ENCODE assay signal across 8 cellular contexts in the genomic region with DNA sequence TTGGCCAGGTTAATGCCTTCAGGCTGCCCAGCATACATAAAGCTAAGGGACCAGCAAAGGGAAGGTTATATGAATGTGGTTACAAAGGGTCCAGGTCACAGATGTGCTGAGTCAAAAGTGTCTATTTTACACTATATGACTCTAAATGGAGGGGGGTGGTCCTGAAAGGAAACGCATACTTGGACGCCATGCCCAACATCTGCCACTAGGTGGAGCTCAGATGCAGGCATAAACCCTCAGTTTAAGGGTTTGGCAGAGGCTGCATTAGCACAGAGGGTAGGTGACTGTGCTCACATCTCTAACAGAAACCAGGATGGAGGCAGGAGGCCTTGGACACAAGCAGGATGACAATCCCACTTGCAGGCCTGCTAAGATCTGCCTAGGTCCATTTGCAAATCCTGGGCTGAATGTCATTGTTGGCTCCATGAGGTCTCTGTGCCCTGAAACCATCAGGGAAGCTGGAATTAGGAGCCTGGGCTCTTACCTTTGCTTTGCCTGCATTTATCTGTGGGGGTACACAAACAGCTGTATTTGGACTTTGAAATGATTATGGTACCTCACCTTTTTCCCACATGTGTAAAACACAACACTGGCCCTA. TPM values are rescaled to one million over a fixed set of nuclear protein-coding genes. Genes with fewer than 3 reads are reported as not detected.
DNase-seq lines count a peak whose midpoint lies in the region; ATAC-seq lines count a peak whose summit lies in the region.

No MANE protein-coding gene starts in this region.

- POLR2A ChIA-PET in activated CD4-positive, alpha-beta memory T cell treated with anti-CD3 and anti-CD28 coated beads, Interleukin-2, amount 10 ng/mL, durations not matched to agents 7 days and 5 days (lab: Charles Lee), result no interaction called here

- CTCF ChIA-PET in activated CD4-positive, alpha-beta memory T cell treated with anti-CD3 and anti-CD28 coated beads, Interleukin-2, amount 10 ng/mL, durations not matched to agents 7 days and 5 days (lab: Charles Lee), result interaction anchor here (0.6 to 1.9 kb wide), 16 partner anchors 9 to 1302 kb away, joined by 3 to 7 read pairs (median 3); a partner anchor contains a TSS

- ATAC-seq in HG03280 (IDR thresholded peaks at IDR 0.05; ENCODE audit: unreplicated experiment), result peak; percentile 71

- peaks cover 5% of the 10 kb centered on the region for H3K27me3 Mint-ChIP-seq in activated CD4-positive, alpha-beta memory T cell treated with anti-CD3 and anti-CD28 coated beads, Interleukin-2, amount 10 ng/mL, durations not matched to agents 7 days and 5 days

- DNase-seq in NCI-H187 (lab: John Stamatoyannopoulos, UW), result peak; percentile 9 to 11
- no peak for DNase-seq in NCI-H187 treated with DMSO at 0.1 percent for 48 hours (lab: John Stamatoyannopoulos, UW)
- DNase-seq in NCI-H82 (lab: John Stamatoyannopoulos, UW), result peak; percentile 74
- peak; percentile 68 for DNase-seq in activated CD4-positive, alpha-beta memory T cell treated with anti-CD3 and anti-CD28 coated beads, Interleukin-2, amount 10 ng/mL, durations not matched to agents 7 days and 5 days
- peak; percentile 38 for DNase-seq in effector CD8-positive, alpha-beta T cell (lab: John Stamatoyannopoulos, UW)
- DNase-seq in midbrain (lab: John Stamatoyannopoulos, UW), result peak; percentile 69
- peak; percentile 47 for DNase-seq in stimulated activated CD8-positive, alpha-beta memory T cell treated with anti-CD3 and anti-CD28 coated beads, Interleukin-4, amount 100 ng/mL, for 24 hours (ENCODE audit: low read depth)

- no peaks in the 10 kb centered on the region for H3K4me1 Mint-ChIP-seq in activated CD4-positive, alpha-beta memory T cell treated with anti-CD3 and anti-CD28 coated beads, Interleukin-2, amount 10 ng/mL, durations not matched to agents 7 days and 5 days

- H3K36me3 Mint-ChIP-seq in activated CD4-positive, alpha-beta memory T cell treated with anti-CD3 and anti-CD28 coated beads, Interleukin-2, amount 10 ng/mL, durations not matched to agents 7 days and 5 days (ENCODE audit: low read depth), result no peaks in the 10 kb centered on the region

- H3K9me3 Mint-ChIP-seq in activated CD4-positive, alpha-beta memory T cell treated with anti-CD3 and anti-CD28 coated beads, Interleukin-2, amount 10 ng/mL, durations not matched to agents 7 days and 5 days, result no peaks in the 10 kb centered on the region

- no peak overlapping the region for H3K27ac Mint-ChIP-seq in activated CD4-positive, alpha-beta memory T cell treated with anti-CD3 and anti-CD28 coated beads, Interleukin-2, amount 10 ng/mL, durations not matched to agents 7 days and 5 days

- H3K4me3 Mint-ChIP-seq in activated CD4-positive, alpha-beta memory T cell treated with anti-CD3 and anti-CD28 coated beads, Interleukin-2, amount 10 ng/mL, durations not matched to agents 7 days and 5 days, result no peak overlapping the region

RNA-seq across cellular contexts. Expression of a gene that starts 55.8 kb away (rescaled TPM):
- 10 to 100 TPM; 24.9 to 25.7 TPM for total RNA-seq in activated CD4-positive, alpha-beta memory T cell treated with anti-CD3 and anti-CD28 coated beads, Interleukin-2, amount 10 ng/mL, durations not matched to agents 7 days and 5 days
